14 cellular contexts compared by ENCODE assay signal in genomic region chr4:121185960-121186359, GRCh38. TPM values are rescaled to one million over a fixed set of nuclear protein-coding genes. Genes with fewer than 3 reads are reported as not detected.
DNase-seq lines count a peak whose midpoint lies in the region; ATAC-seq, FAIRE-seq and TF ChIP-seq lines count a peak whose summit lies in the region.
"Had no signal": no experiment of that assay in that cellular context is flagged by ENCODE, and none has a peak within 500 bp of the region (broad histone marks: within the 10 kb centered on the region; RNA-seq: fewer than 3 reads in every experiment).

No MANE protein-coding gene starts in this region.

- TF ChIP-seq POLR2A in GM18505 (IDR thresholded peaks at IDR 0.05; ENCODE audit: borderline replicate concordance, extremely low read depth, insufficient read depth, insufficient read length) = no peak

- H3K27ac ChIP-seq in dorsolateral prefrontal cortex = no peak overlapping the region
- H3K27ac ChIP-seq: ascending aorta, skin epidermis, uterus had no signal

- intact Hi-C loops in dorsolateral prefrontal cortex (cut with DNase I) = no loop called here

- TF ChIP-seq CTCF in dorsolateral prefrontal cortex (IDR thresholded peaks at IDR 0.05 in 54 of 56, conservative IDR thresholded peaks at IDR 0.05 in 2 of 56; ENCODE audit: low read depth in 1 of 56, partially characterized antibody in 56 of 56) (no peak), GM10266 (IDR thresholded peaks at IDR 0.05; ENCODE audit: control insufficient read depth, insufficient read depth, low read depth, missing control alignments) (no peak)

- ATAC-seq in GM18505 (IDR thresholded peaks at IDR 0.05; ENCODE audit: unreplicated experiment) (peak; percentile 44), GM21423 (IDR thresholded peaks at IDR 0.05; ENCODE audit: unreplicated experiment) (peak; percentile 53), HG03066 (IDR thresholded peaks at IDR 0.05; ENCODE audit: low read depth, unreplicated experiment) (peak; percentile 41), SK-N-SH treated with all-trans-retinoic acid at 6 μM for 48 hours (no peak)

- in situ Hi-C loops in ACHN (cut with HindIII; ENCODE audit: low pct_ligation_motif_present, low pct_unique_long_range_greater_than_20kb, low sequenced_read_pairs) = no loop called here

- DNase-seq in dorsolateral prefrontal cortex (peak; percentile 2 to 65 (median 48)), GM10266 (ENCODE audit: extremely low spot score) (no peak), ACHN (no peak), frontal cortex (ENCODE audit: low spot score in 2 of 2) (no peak)
- DNase-seq: C1 segment of cervical spinal cord, T1000, uterus had no signal

- peaks cover 0 to 3% (median 0%) of the 10 kb centered on the region in 45 donors for H3K27me3 ChIP-seq in dorsolateral prefrontal cortex
- H3K27me3 ChIP-seq: ascending aorta, uterus had no signal

- no peak for FAIRE-seq in frontal cortex (lab: Jason Lieb, UNC)
- FAIRE-seq: G401.6 had no signal

- no peak overlapping the region for H3K4me3 ChIP-seq in dorsolateral prefrontal cortex
- H3K4me3 ChIP-seq: ascending aorta, skin epidermis, uterus had no signal

TF ChIP-seq in SK-N-SH treated with all-trans-retinoic acid at 6 μM for 48 hours, 23 proteins besides CTCF, POLR2A, EP300 and RAD21:
- TF ChIP-seq SNAI2 (CRISPR knock-in tag; IDR thresholded peaks at IDR 0.05) (no peak), BACH2 (CRISPR knock-in tag; IDR thresholded peaks at IDR 0.05; ENCODE audit: borderline replicate concordance) (no peak), POU6F1 (CRISPR knock-in tag; IDR thresholded peaks at IDR 0.05; ENCODE audit: borderline replicate concordance, low read depth) (no peak), CSDC2 (CRISPR knock-in tag; IDR thresholded peaks at IDR 0.05) (no peak), ZFP3 (CRISPR knock-in tag; IDR thresholded peaks at IDR 0.05) (no peak), TCF4 (CRISPR knock-in tag; IDR thresholded peaks at IDR 0.05; ENCODE audit: borderline replicate concordance) (no peak), ZC3H10 (CRISPR knock-in tag; IDR thresholded peaks at IDR 0.05) (no peak), ARNTL (CRISPR knock-in tag; IDR thresholded peaks at IDR 0.05; ENCODE audit: borderline replicate concordance, low read depth) (no peak), RARB (CRISPR knock-in tag; IDR thresholded peaks at IDR 0.05) (no peak), TSHZ2 (CRISPR knock-in tag; IDR thresholded peaks at IDR 0.05) (no peak), CSRNP3 (CRISPR knock-in tag; IDR thresholded peaks at IDR 0.05) (no peak)

RNA-seq across cellular contexts. Expression of gene TNIP3, which starts 21.8 kb away (rescaled TPM):
- total RNA-seq in dorsolateral prefrontal cortex (1 to 10 TPM in 53 of 120 experiments, under 1 TPM in 56, not detected in 11; 0.32 to 3.7 (median 0.99) TPM), frontal cortex (under 0.01 TPM)
- total RNA-seq: ascending aorta had no signal

Comparison
In these comparisons a context has a peak if more than half of its experiments do, and no peak if none do; other contexts are left out.
1. DNase-seq: peak in dorsolateral prefrontal cortex (10 of 10); none in GM10266 (single experiment), ACHN (single experiment) and frontal cortex (0 of 2).